6 cellular contexts compared by ENCODE assay signal in the genomic region with DNA sequence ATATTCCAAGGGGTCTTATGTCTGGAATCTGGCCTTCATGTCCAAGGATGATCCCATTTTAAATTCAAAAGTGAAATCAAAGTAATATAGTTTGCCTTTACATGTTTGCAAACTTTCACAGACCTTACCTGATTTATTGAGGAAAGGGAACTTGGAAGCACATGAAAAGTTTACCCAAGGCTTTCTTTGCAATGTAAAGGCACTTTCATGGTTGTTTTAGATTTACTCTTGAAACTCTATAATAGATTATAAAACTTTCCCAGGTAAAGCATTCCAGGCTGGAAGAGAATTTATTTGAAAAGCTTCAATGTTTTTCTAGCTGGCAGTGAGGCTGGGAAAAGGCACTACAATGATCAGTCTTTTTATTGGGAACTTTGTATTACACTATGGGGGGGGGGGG.
"Had no signal": no experiment of that assay in that cellular context is flagged by ENCODE, and none has a peak within 500 bp of the region (broad histone marks: within the 10 kb centered on the region; RNA-seq: fewer than 3 reads in every experiment).

No MANE protein-coding gene starts in this region.

- DNase-seq: IMR-90, KBM-7 had no signal

- H3K27ac ChIP-seq: HL-60 had no signal

- FAIRE-seq: HepG2, HTR-8/SVneo, K562 had no signal

- H3K4me3 ChIP-seq: K562 had no signal
